Comparison of ENCODE assay signal across 28 cellular contexts in the genomic region with DNA sequence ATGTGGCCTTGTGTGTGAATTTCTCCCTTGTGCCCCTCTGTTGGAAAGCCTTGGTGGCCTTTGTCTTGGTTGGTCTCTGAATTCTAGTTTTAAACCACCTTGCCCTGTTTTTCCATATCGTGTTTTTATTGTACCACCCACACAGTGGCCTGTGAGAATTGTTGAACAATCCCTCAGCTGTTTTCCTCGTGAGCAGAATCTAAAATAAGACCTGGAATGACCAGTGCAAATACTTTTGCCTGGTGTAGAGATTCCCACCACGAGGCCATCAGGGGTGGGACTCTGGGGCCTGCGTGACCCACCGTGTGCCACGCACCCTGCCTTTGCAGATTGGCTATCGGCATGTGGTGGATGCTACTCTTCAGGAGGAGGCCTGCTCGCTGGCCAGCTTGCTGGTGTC. TPM values are rescaled to one million over a fixed set of nuclear protein-coding genes. Genes with fewer than 3 reads are reported as not detected.
A peak's percentile ranks its signal among the peaks of the same experiment; 100 is the strongest.
DNase-seq lines count a peak whose midpoint lies in the region; ATAC-seq and TF ChIP-seq lines count a peak whose summit lies in the region.
"Had no signal": no experiment of that assay in that cellular context is flagged by ENCODE, and none has a peak within 500 bp of the region (broad histone marks: within the 10 kb centered on the region; RNA-seq: fewer than 3 reads in every experiment).

No MANE protein-coding gene starts in this region.

- CTCF ChIA-PET in activated CD8-positive, alpha-beta T cell treated with anti-CD3 and anti-CD28 coated beads, Interleukin-2, amount 10 ng/mL, durations not matched to agents 7 days and 5 days (lab: Charles Lee) = no interaction called here
- CTCF ChIA-PET in naive thymus-derived CD4-positive, alpha-beta T cell (lab: Charles Lee) = interaction anchor here (0.6 to 1.4 kb wide), 2 partner anchors 29 to 455 kb away, joined by 4 read pairs; no protein-coding TSS in a partner anchor
- CTCF ChIA-PET in WTC11 (lab: Charles Lee) = interaction anchor here (1.1 kb wide), 1 partner anchor 33 kb away, joined by 3 read pairs; no protein-coding TSS in a partner anchor

- intact Hi-C loops in naive thymus-derived CD4-positive, alpha-beta T cell (cut with micrococcal nuclease) = no loop called here

- POLR2A ChIA-PET in activated naive CD8-positive, alpha-beta T cell treated with anti-CD3 and anti-CD28 coated beads, Interleukin-2, amount 10 ng/mL, durations not matched to agents 7 days and 5 days (lab: Charles Lee) = no interaction called here
- POLR2A ChIA-PET in activated CD8-positive, alpha-beta T cell treated with anti-CD3 and anti-CD28 coated beads, Interleukin-2, amount 10 ng/mL, durations not matched to agents 7 days and 5 days (lab: Charles Lee) = no interaction called here
- POLR2A ChIA-PET in naive thymus-derived CD4-positive, alpha-beta T cell (lab: Charles Lee) = no interaction called here
- POLR2A ChIA-PET in WTC11 (lab: Charles Lee) = no interaction called here

- no peak for DNase-seq in activated naive CD8-positive, alpha-beta T cell treated with anti-CD3 and anti-CD28 coated beads, Interleukin-2, amount 10 ng/mL, durations not matched to agents 7 days and 5 days
- no peak for DNase-seq in activated naive CD8-positive, alpha-beta T cell treated with anti-CD3 and anti-CD28 coated beads, Interleukin-2, amount 50 U/mL, for 24 hours
- no peak for DNase-seq in activated CD8-positive, alpha-beta T cell treated with anti-CD3 and anti-CD28 coated beads, Interleukin-2, amount 10 ng/mL, durations not matched to agents 7 days and 5 days
- no peak for DNase-seq in naive thymus-derived CD4-positive, alpha-beta T cell
- DNase-seq in WTC11 (ENCODE audit: low spot score) = no peak
- no peak for DNase-seq in NOMO-1 (lab: John Stamatoyannopoulos, UW; ENCODE audit: unreplicated experiment in 2 of 2)
- DNase-seq: activated CD4-positive, alpha-beta T cell treated with anti-CD3 and anti-CD28 coated beads for 1 hour; activated naive CD4-positive, alpha-beta T cell treated with anti-CD3 and anti-CD28 coated beads, Interleukin-2, amount 50 U/mL, for 16 hours; activated T-cell treated with anti-CD3 and anti-CD28 coated beads, Interleukin-2, amount 50 U/mL, for 72 hours; COR-L47; DMS79; H7; immature natural killer cell; left colon; NCI-H1092; NCI-H1694; sigmoid colon; stimulated activated CD4-positive, alpha-beta T cell treated with anti-CD3 and anti-CD28 coated beads, Interleukin-4, amount 100 ng/mL, for 24 hours; substantia nigra had no signal

- H3K9ac ChIP-seq in skeletal muscle tissue (ENCODE audit: low read depth in 1 of 3, low read length in 3 of 3) = peak overlapping the region in 2 of 3 donors; percentile 45 to 69

- H3K27ac Mint-ChIP-seq in activated naive CD8-positive, alpha-beta T cell treated with anti-CD3 and anti-CD28 coated beads, Interleukin-2, amount 10 ng/mL, durations not matched to agents 7 days and 5 days = peak overlapping the region; percentile 68
- H3K27ac Mint-ChIP-seq in activated naive CD8-positive, alpha-beta T cell treated with anti-CD3 and anti-CD28 coated beads, Interleukin-2, amount 50 U/mL, for 24 hours = no peak overlapping the region
- peak overlapping the region; percentile 66 for H3K27ac Mint-ChIP-seq in activated CD8-positive, alpha-beta T cell treated with anti-CD3 and anti-CD28 coated beads, Interleukin-2, amount 10 ng/mL, durations not matched to agents 7 days and 5 days
- H3K27ac Mint-ChIP-seq in naive thymus-derived CD4-positive, alpha-beta T cell = peak overlapping the region in 8 of 9 donors; percentile 51 to 94 (median 78)
- H3K27ac Mint-ChIP-seq in WTC11 = no peak overlapping the region
- H3K27ac Mint-ChIP-seq: activated T-cell treated with anti-CD3 and anti-CD28 coated beads, Interleukin-2, amount 50 U/mL, for 72 hours; memory B cell had no signal

- H3K9me3 Mint-ChIP-seq in activated naive CD8-positive, alpha-beta T cell treated with anti-CD3 and anti-CD28 coated beads, Interleukin-2, amount 10 ng/mL, durations not matched to agents 7 days and 5 days = peaks cover 3% of the 10 kb centered on the region
- peaks cover 9% of the 10 kb centered on the region for H3K9me3 Mint-ChIP-seq in activated naive CD8-positive, alpha-beta T cell treated with anti-CD3 and anti-CD28 coated beads, Interleukin-2, amount 50 U/mL, for 24 hours
- H3K9me3 Mint-ChIP-seq in activated CD8-positive, alpha-beta T cell treated with anti-CD3 and anti-CD28 coated beads, Interleukin-2, amount 10 ng/mL, durations not matched to agents 7 days and 5 days (ENCODE audit: insufficient read depth) = peaks cover 10% of the 10 kb centered on the region
- H3K9me3 Mint-ChIP-seq in naive thymus-derived CD4-positive, alpha-beta T cell = peaks cover 0 to 23% (median 8%) of the 10 kb centered on the region in 11 donors
- H3K9me3 Mint-ChIP-seq in WTC11 = peaks cover 26% of the 10 kb centered on the region
- H3K9me3 Mint-ChIP-seq: activated T-cell treated with anti-CD3 and anti-CD28 coated beads, Interleukin-2, amount 50 U/mL, for 72 hours; immature natural killer cell had no signal

- peak overlapping the region; percentile 12 for H3K4me3 Mint-ChIP-seq in activated naive CD8-positive, alpha-beta T cell treated with anti-CD3 and anti-CD28 coated beads, Interleukin-2, amount 10 ng/mL, durations not matched to agents 7 days and 5 days
- no peak overlapping the region for H3K4me3 Mint-ChIP-seq in activated naive CD8-positive, alpha-beta T cell treated with anti-CD3 and anti-CD28 coated beads, Interleukin-2, amount 50 U/mL, for 24 hours
- no peak overlapping the region for H3K4me3 Mint-ChIP-seq in activated CD8-positive, alpha-beta T cell treated with anti-CD3 and anti-CD28 coated beads, Interleukin-2, amount 10 ng/mL, durations not matched to agents 7 days and 5 days
- peak overlapping the region in 9 of 10 donors; percentile 6 to 66 (median 55) for H3K4me3 Mint-ChIP-seq in naive thymus-derived CD4-positive, alpha-beta T cell
- no peak overlapping the region for H3K4me3 Mint-ChIP-seq in WTC11
- H3K4me3 Mint-ChIP-seq: memory B cell had no signal

- peaks cover 9 to 26% of the 10 kb centered on the region in 2 donors for H3K4me1 ChIP-seq in naive thymus-derived CD4-positive, alpha-beta T cell (ENCODE audit: control insufficient read depth in 2 of 2, insufficient read depth in 2 of 2, low read length in 2 of 2)
- peaks cover 38 to 53% (median 48%) of the 10 kb centered on the region in 3 donors for H3K4me1 ChIP-seq in skeletal muscle tissue (ENCODE audit: control insufficient read depth in 3 of 3, insufficient read depth in 3 of 3, low read length in 3 of 3)

- H3K9me3 ChIP-seq in naive thymus-derived CD4-positive, alpha-beta T cell (ENCODE audit: control insufficient read depth in 2 of 3, low read length in 3 of 3) = peaks cover 0 to 4% (median 0%) of the 10 kb centered on the region in 3 experiments
- H3K9me3 ChIP-seq in skeletal muscle tissue (ENCODE audit: control insufficient read depth in 3 of 3, low read length in 3 of 3) = no peaks in the 10 kb centered on the region
- H3K9me3 ChIP-seq: ascending aorta, neutrophil, sigmoid colon, SJSA1 had no signal

- no peak overlapping the region for H3K4me3 ChIP-seq in naive thymus-derived CD4-positive, alpha-beta T cell (ENCODE audit: low read length)
- H3K4me3 ChIP-seq in skeletal muscle tissue (ENCODE audit: low read length in 3 of 3) = peak overlapping the region in 2 of 3 donors; percentile 23 to 52
- H3K4me3 ChIP-seq: ascending aorta, K562, sigmoid colon, SJSA1 had no signal

- H3K27me3 ChIP-seq in naive thymus-derived CD4-positive, alpha-beta T cell (ENCODE audit: control insufficient read depth in 2 of 2, insufficient read depth in 2 of 2, low read length in 2 of 2) = no peaks in the 10 kb centered on the region
- H3K27me3 ChIP-seq in skeletal muscle tissue (ENCODE audit: control insufficient read depth in 3 of 3, insufficient read depth in 3 of 3, low read length in 3 of 3) = no peaks in the 10 kb centered on the region
- H3K27me3 ChIP-seq: ascending aorta, neutrophil, sigmoid colon, SJSA1 had no signal

- H3K36me3 ChIP-seq in naive thymus-derived CD4-positive, alpha-beta T cell (ENCODE audit: control insufficient read depth in 2 of 3, insufficient read depth in 3 of 3, low read length in 3 of 3) = peaks cover 1 to 51% (median 11%) of the 10 kb centered on the region in 3 experiments
- H3K36me3 ChIP-seq in skeletal muscle tissue (ENCODE audit: control insufficient read depth in 3 of 3, insufficient read depth in 3 of 3, low read length in 3 of 3) = peaks cover 9 to 44% (median 29%) of the 10 kb centered on the region in 3 donors

- TF ChIP-seq CTCF in WTC11 (IDR thresholded peaks at IDR 0.05) = no peak

- no peaks in the 10 kb centered on the region for H3K27me3 Mint-ChIP-seq in activated naive CD8-positive, alpha-beta T cell treated with anti-CD3 and anti-CD28 coated beads, Interleukin-2, amount 10 ng/mL, durations not matched to agents 7 days and 5 days
- H3K27me3 Mint-ChIP-seq in activated naive CD8-positive, alpha-beta T cell treated with anti-CD3 and anti-CD28 coated beads, Interleukin-2, amount 50 U/mL, for 24 hours = no peaks in the 10 kb centered on the region
- no peaks in the 10 kb centered on the region for H3K27me3 Mint-ChIP-seq in activated CD8-positive, alpha-beta T cell treated with anti-CD3 and anti-CD28 coated beads, Interleukin-2, amount 10 ng/mL, durations not matched to agents 7 days and 5 days (ENCODE audit: low read depth)
- H3K27me3 Mint-ChIP-seq in naive thymus-derived CD4-positive, alpha-beta T cell = no peaks in the 10 kb centered on the region
- H3K27me3 Mint-ChIP-seq in WTC11 (ENCODE audit: low read depth) = no peaks in the 10 kb centered on the region
- H3K27me3 Mint-ChIP-seq: memory B cell had no signal

- no peak for ATAC-seq in activated naive CD8-positive, alpha-beta T cell treated with anti-CD3 and anti-CD28 coated beads, Interleukin-2, amount 10 ng/mL, durations not matched to agents 7 days and 5 days (ENCODE audit: low read depth)
- ATAC-seq in activated naive CD8-positive, alpha-beta T cell treated with anti-CD3 and anti-CD28 coated beads, Interleukin-2, amount 50 U/mL, for 24 hours = no peak
- no peak for ATAC-seq in activated CD8-positive, alpha-beta T cell treated with anti-CD3 and anti-CD28 coated beads, Interleukin-2, amount 10 ng/mL, durations not matched to agents 7 days and 5 days
- no peak for ATAC-seq in naive thymus-derived CD4-positive, alpha-beta T cell
- ATAC-seq in WTC11 (no peak), GM21723 (IDR thresholded peaks at IDR 0.05; ENCODE audit: unreplicated experiment) (no peak)
- ATAC-seq: activated T-cell treated with anti-CD3 and anti-CD28 coated beads, Interleukin-2, amount 50 U/mL, for 72 hours; K562; left colon had no signal

- no peak overlapping the region for H3K27ac ChIP-seq in naive thymus-derived CD4-positive, alpha-beta T cell (ENCODE audit: low read depth, low read length)
- H3K27ac ChIP-seq in skeletal muscle tissue (ENCODE audit: low read depth, low read length) = peak overlapping the region; percentile 67
- H3K27ac ChIP-seq: ascending aorta, neutrophil, RWPE1, SJSA1 had no signal

- peaks cover 49% of the 10 kb centered on the region for H3K36me3 Mint-ChIP-seq in activated naive CD8-positive, alpha-beta T cell treated with anti-CD3 and anti-CD28 coated beads, Interleukin-2, amount 10 ng/mL, durations not matched to agents 7 days and 5 days
- H3K36me3 Mint-ChIP-seq in activated naive CD8-positive, alpha-beta T cell treated with anti-CD3 and anti-CD28 coated beads, Interleukin-2, amount 50 U/mL, for 24 hours (ENCODE audit: low read depth) = peaks cover 70% of the 10 kb centered on the region
- peaks cover 62% of the 10 kb centered on the region for H3K36me3 Mint-ChIP-seq in activated CD8-positive, alpha-beta T cell treated with anti-CD3 and anti-CD28 coated beads, Interleukin-2, amount 10 ng/mL, durations not matched to agents 7 days and 5 days (ENCODE audit: low read depth)
- H3K36me3 Mint-ChIP-seq in naive thymus-derived CD4-positive, alpha-beta T cell = peaks cover 17 to 72% (median 44%) of the 10 kb centered on the region in 5 donors
- peaks cover 78% of the 10 kb centered on the region for H3K36me3 Mint-ChIP-seq in WTC11

- peaks cover 11% of the 10 kb centered on the region for H3K4me1 Mint-ChIP-seq in activated naive CD8-positive, alpha-beta T cell treated with anti-CD3 and anti-CD28 coated beads, Interleukin-2, amount 10 ng/mL, durations not matched to agents 7 days and 5 days
- H3K4me1 Mint-ChIP-seq in activated naive CD8-positive, alpha-beta T cell treated with anti-CD3 and anti-CD28 coated beads, Interleukin-2, amount 50 U/mL, for 24 hours = peaks cover 24% of the 10 kb centered on the region
- peaks cover 23% of the 10 kb centered on the region for H3K4me1 Mint-ChIP-seq in activated CD8-positive, alpha-beta T cell treated with anti-CD3 and anti-CD28 coated beads, Interleukin-2, amount 10 ng/mL, durations not matched to agents 7 days and 5 days (ENCODE audit: low read depth)
- H3K4me1 Mint-ChIP-seq in naive thymus-derived CD4-positive, alpha-beta T cell = peaks cover 30 to 80% (median 56%) of the 10 kb centered on the region in 7 donors
- no peaks in the 10 kb centered on the region for H3K4me1 Mint-ChIP-seq in WTC11

RNA-seq across cellular contexts. Expression of gene CLEC3B, which starts 19.0 kb away (rescaled TPM):
- total RNA-seq in activated naive CD8-positive, alpha-beta T cell treated with anti-CD3 and anti-CD28 coated beads, Interleukin-2, amount 10 ng/mL, durations not matched to agents 7 days and 5 days = under 1 TPM in 1 of 2 experiments, not detected in 1; 0.45 TPM
- under 1 TPM; 0.29 TPM for total RNA-seq in activated CD8-positive, alpha-beta T cell treated with anti-CD3 and anti-CD28 coated beads, Interleukin-2, amount 10 ng/mL, durations not matched to agents 7 days and 5 days
- 1 to 10 TPM in 2 of 5 experiments, under 1 TPM in 3; 0.45 to 1.8 (median 0.75) TPM for total RNA-seq in naive thymus-derived CD4-positive, alpha-beta T cell
- polyA plus RNA-seq in naive thymus-derived CD4-positive, alpha-beta T cell = not detected
- 129 TPM for total RNA-seq in skeletal muscle tissue
- total RNA-seq in WTC11 (2021) = 0.57 to 0.92 TPM (median 0.81 TPM) in 3 replicates
- total RNA-seq: glomerular endothelial cell, H7, K562 had no signal
- polyA plus RNA-seq: K562 had no signal

RNA-seq across cellular contexts. Expression of gene EXOSC7, which starts 31.0 kb away (rescaled TPM):
- total RNA-seq in activated naive CD8-positive, alpha-beta T cell treated with anti-CD3 and anti-CD28 coated beads, Interleukin-2, amount 10 ng/mL, durations not matched to agents 7 days and 5 days = 10 to 100 TPM; 47.8 to 49.0 TPM
- total RNA-seq in activated CD8-positive, alpha-beta T cell treated with anti-CD3 and anti-CD28 coated beads, Interleukin-2, amount 10 ng/mL, durations not matched to agents 7 days and 5 days = 10 to 100 TPM; 49.5 to 50.1 TPM
- total RNA-seq in naive thymus-derived CD4-positive, alpha-beta T cell = 10 to 100 TPM; 30.7 to 57.9 (median 44.3) TPM
- 10 to 100 TPM; 48.4 to 59.4 TPM for polyA plus RNA-seq in naive thymus-derived CD4-positive, alpha-beta T cell
- 36.0 TPM for total RNA-seq in skeletal muscle tissue
- 85.7 to 96.4 TPM (median 93.0 TPM) in 3 replicates for total RNA-seq in WTC11 (2021)

RNA-seq across cellular contexts. Expression of gene ZDHHC3, which starts 31.1 kb away (rescaled TPM):
- total RNA-seq in activated naive CD8-positive, alpha-beta T cell treated with anti-CD3 and anti-CD28 coated beads, Interleukin-2, amount 10 ng/mL, durations not matched to agents 7 days and 5 days = 10 to 100 TPM; 44.7 to 51.1 TPM
- total RNA-seq in activated CD8-positive, alpha-beta T cell treated with anti-CD3 and anti-CD28 coated beads, Interleukin-2, amount 10 ng/mL, durations not matched to agents 7 days and 5 days = 10 to 100 TPM; 62.3 to 71.3 TPM
- 10 to 100 TPM; 38.5 to 54.0 (median 48.8) TPM for total RNA-seq in naive thymus-derived CD4-positive, alpha-beta T cell
- polyA plus RNA-seq in naive thymus-derived CD4-positive, alpha-beta T cell = 10 to 100 TPM; 33.7 to 36.1 TPM
- total RNA-seq in skeletal muscle tissue (25.6 TPM), WTC11 (2021) (57.7 to 59.1 TPM (median 58.0 TPM) in 3 replicates)

Comparison
In these comparisons a context has a peak if more than half of its experiments do, and no peak if none do; other contexts are left out.
1. H3K27ac Mint-ChIP-seq: peak in activated naive CD8-positive, alpha-beta T cell treated with anti-CD3 and anti-CD28 coated beads, Interleukin-2, amount 10 ng/mL, durations not matched to agents 7 days and 5 days (single experiment), activated CD8-positive, alpha-beta T cell treated with anti-CD3 and anti-CD28 coated beads, Interleukin-2, amount 10 ng/mL, durations not matched to agents 7 days and 5 days (single experiment) and naive thymus-derived CD4-positive, alpha-beta T cell (8 of 9); none in activated naive CD8-positive, alpha-beta T cell treated with anti-CD3 and anti-CD28 coated beads, Interleukin-2, amount 50 U/mL, for 24 hours (single experiment) and WTC11 (single experiment).
2. H3K4me3 Mint-ChIP-seq: peak in activated naive CD8-positive, alpha-beta T cell treated with anti-CD3 and anti-CD28 coated beads, Interleukin-2, amount 10 ng/mL, durations not matched to agents 7 days and 5 days (single experiment) and naive thymus-derived CD4-positive, alpha-beta T cell (9 of 10); none in activated naive CD8-positive, alpha-beta T cell treated with anti-CD3 and anti-CD28 coated beads, Interleukin-2, amount 50 U/mL, for 24 hours (single experiment), activated CD8-positive, alpha-beta T cell treated with anti-CD3 and anti-CD28 coated beads, Interleukin-2, amount 10 ng/mL, durations not matched to agents 7 days and 5 days (single experiment) and WTC11 (single experiment).
3. RNA of gene CLEC3B, which starts 19.0 kb away (total RNA-seq): 129 TPM in skeletal muscle tissue (single experiment); 0.57 to 0.92 TPM in WTC11, 0.45 to 1.8 TPM in naive thymus-derived CD4-positive, alpha-beta T cell, 0.45 TPM in activated naive CD8-positive, alpha-beta T cell treated with anti-CD3 and anti-CD28 coated beads, Interleukin-2, amount 10 ng/mL, durations not matched to agents 7 days and 5 days and 0.29 TPM in activated CD8-positive, alpha-beta T cell treated with anti-CD3 and anti-CD28 coated beads, Interleukin-2, amount 10 ng/mL, durations not matched to agents 7 days and 5 days; every median in the first group is over 10 times any median in the second.